ENCODE assay signal across 16 cellular contexts in genomic region chr1:184482113-184482512, GRCh38.
DNase-seq lines count a peak whose midpoint lies in the region; ATAC-seq and TF ChIP-seq lines count a peak whose summit lies in the region.
"Had no signal": no experiment of that assay in that cellular context is flagged by ENCODE, and none has a peak within 500 bp of the region (broad histone marks: within the 10 kb centered on the region; RNA-seq: fewer than 3 reads in every experiment).

No MANE protein-coding gene starts in this region.

- POLR2A ChIA-PET in IMR-90 (lab: Charles Lee; ENCODE audit: unreplicated experiment) = no interaction called here

- no peak overlapping the region for H3K9ac ChIP-seq in IMR-90 (ENCODE audit: low read depth, low read length)
- H3K9ac ChIP-seq: SK-N-SH had no signal

- no peaks in the 10 kb centered on the region for H3K27me3 ChIP-seq in IMR-90 (ENCODE audit: control insufficient read depth, insufficient read depth, low read length)

- H3K9me3 ChIP-seq in IMR-90 (ENCODE audit: control insufficient read depth, insufficient read depth, low read length) = no peaks in the 10 kb centered on the region
- H3K9me3 ChIP-seq: SK-N-SH had no signal

- H3K4me3 ChIP-seq in IMR-90 (ENCODE audit: insufficient read depth, low read depth, low read length) = no peak overlapping the region

- no peak overlapping the region for H4K8ac ChIP-seq in IMR-90 (ENCODE audit: low read depth in 2 of 2, low read length in 2 of 2)

- no peak for TF ChIP-seq POLR2A in IMR-90 (IDR thresholded peaks at IDR 0.05; ENCODE audit: low read depth, low read length)

- BruUV-seq in IMR-90 (replicated peaks; lab: Mats Ljungman, UMichigan) = no TSS peak

- ATAC-seq in IMR-90 (ENCODE audit: low read depth) (no peak), HG03175 (IDR thresholded peaks at IDR 0.05; ENCODE audit: unreplicated experiment) (no peak)
- ATAC-seq: activated CD8-positive, alpha-beta memory T cell treated with anti-CD3 and anti-CD28 coated beads, Interleukin-2, amount 10 ng/mL, durations not matched to agents 7 days and 5 days; natural killer cell had no signal

- dilution Hi-C loops in IMR-90 (cut with HindIII; ENCODE audit: low sequenced_read_pairs, unreplicated experiment) = no loop called here

- 0 out of 2 replicates have a peak overlapping the region, but pooled peaks have one; percentile 5 for H3K4ac ChIP-seq in IMR-90 (ENCODE audit: low read depth, low read length)

- no peak overlapping the region for H3K14ac ChIP-seq in IMR-90 (replicated peaks; ENCODE audit: low read depth, low read length)

- no peaks in the 10 kb centered on the region for H3K36me3 ChIP-seq in IMR-90 (ENCODE audit: control insufficient read depth, insufficient read depth, low read length)

- H2AK9ac ChIP-seq in IMR-90 (replicated peaks; ENCODE audit: low read depth, low read length, poor library complexity) = no peak overlapping the region

- CTCF ChIA-PET in IMR-90 (lab: Yijun Ruan, JAX) = interaction anchor here (1.3 to 1.5 kb wide), 2 partner anchors 182 to 239 kb away, joined by 3 to 4 read pairs; no protein-coding TSS in a partner anchor

- no peak overlapping the region for H2BK120ac ChIP-seq in IMR-90 (ENCODE audit: low read depth, low read length)

- WGBS in IMR-90 (ENCODE audit: extremely low coverage in 2 of 2, insufficient read length in 1 of 2), 2 experiments = 52% methylated on average over 2 of the region's 6 CpGs; no CpG with 5 or more reads in 1 of the 2 experiments

- H2AK5ac ChIP-seq in IMR-90 (ENCODE audit: low read depth, low read length) = no peak overlapping the region

- TF ChIP-seq RAD21 in IMR-90 (IDR thresholded peaks at IDR 0.05; ENCODE audit: low read length) = no peak

- no peak overlapping the region for H3K23ac ChIP-seq in IMR-90 (ENCODE audit: low read depth, low read length)

- no peak overlapping the region for H3K4me2 ChIP-seq in IMR-90 (ENCODE audit: low read depth, low read length)

- peaks cover 18% of the 10 kb centered on the region for H3K4me1 ChIP-seq in IMR-90 (ENCODE audit: control insufficient read depth, insufficient read depth, low read length)

- in situ Hi-C loops in IMR-90 (cut with MboI; ENCODE audit: low sequenced_read_pairs) = no loop called here

- H3K27ac ChIP-seq in IMR-90 (ENCODE audit: insufficient read depth, low read length) = no peak overlapping the region

- no peak overlapping the region for H2BK20ac ChIP-seq in IMR-90 (ENCODE audit: low read depth, low read length)

- H2BK15ac ChIP-seq in IMR-90 (ENCODE audit: low read depth, low read length) = no peak overlapping the region

- 0 out of 2 replicates have a peak, but pooled peaks cover 3% of the 10 kb centered on the region for H4K20me1 ChIP-seq in IMR-90 (ENCODE audit: insufficient read depth, low read length)

- no peak overlapping the region for H3K56ac ChIP-seq in IMR-90 (ENCODE audit: extremely low read depth, insufficient read depth, low read length)

- peaks cover 5 to 18% of the 10 kb centered on the region in 2 experiments; a peak in 2 of 4 replicates for H3K79me1 ChIP-seq in IMR-90 (ENCODE audit: low read depth in 1 of 2, low read length in 2 of 2)

- DNase-seq in IMR-90 (peak; percentile 44), fibroblast of gingiva (ENCODE audit: low read depth) (peak; percentile 29), medulla oblongata (ENCODE audit: extremely low spot score) (peak; percentile 85), stromal cell of bone marrow (ENCODE audit: low read depth) (peak; percentile 54), NCI-H510A (lab: John Stamatoyannopoulos, UW) (no peak), A172 (ENCODE audit: low spot score) (no peak), NCI-H1694 (lab: John Stamatoyannopoulos, UW) (no peak)
- DNase-seq: activated CD8-positive, alpha-beta memory T cell treated with anti-CD3 and anti-CD28 coated beads, Interleukin-2, amount 10 ng/mL, durations not matched to agents 7 days and 5 days; Calu3; cerebellar nuclear complex; erythroblast; H7; natural killer cell; SK-N-SH; stimulated activated naive CD8-positive, alpha-beta T cell treated with anti-CD3 and anti-CD28 coated beads, Interleukin-15, amount 100 ng/mL, for 72 hours had no signal

- no peak overlapping the region for H4K91ac ChIP-seq in IMR-90 (ENCODE audit: insufficient read depth, low read depth, low read length)

- TF ChIP-seq CTCF in IMR-90 (conservative IDR thresholded peaks at IDR 0.05; ENCODE audit: low read depth, low read length) = no peak

- peaks cover 9% of the 10 kb centered on the region for H3K9me1 ChIP-seq in IMR-90 (ENCODE audit: insufficient read depth, low read length)

- no peak overlapping the region for H2BK5ac ChIP-seq in IMR-90 (ENCODE audit: low read depth, low read length, poor library complexity, severe bottlenecking)

- H3K18ac ChIP-seq in IMR-90 (ENCODE audit: low read depth, low read length) = no peak overlapping the region

- H4K5ac ChIP-seq in IMR-90 (ENCODE audit: low read depth, low read length) = no peak overlapping the region

- intact Hi-C loops in IMR-90 (cut with micrococcal nuclease) = no loop called here

- no peak overlapping the region for H2AFZ ChIP-seq in IMR-90 (replicated peaks; ENCODE audit: low read length, poor library complexity)

TF ChIP-seq in IMR-90, 13 proteins besides CTCF, POLR2A, EP300 and RAD21:
- TF ChIP-seq NFE2L2 (IDR thresholded peaks at IDR 0.05; ENCODE audit: low read depth, low read length) (no peak), CHD1 (IDR thresholded peaks at IDR 0.05; ENCODE audit: low read depth, low read length) (no peak)

Comparison
In these comparisons a context has a peak if more than half of its experiments do, and no peak if none do; other contexts are left out.
1. DNase-seq: peak in IMR-90 (single experiment), fibroblast of gingiva (single experiment), medulla oblongata (single experiment) and stromal cell of bone marrow (single experiment); none in NCI-H510A (single experiment), A172 (single experiment) and NCI-H1694 (single experiment).